Comparison of ENCODE assay signal across 1 cellular context in genomic region chr12:19167708-19168107, GRCh38.
TF ChIP-seq lines count a peak whose summit lies in the region.

No MANE protein-coding gene starts in this region.

TF ChIP-seq in K562, 482 proteins besides CTCF, POLR2A, EP300 and RAD21:
- no peak for TF ChIP-seq SRSF9 (IDR thresholded peaks at IDR 0.05; ENCODE audit: borderline replicate concordance, low read depth, low read length)
- TF ChIP-seq, protein P1, sequence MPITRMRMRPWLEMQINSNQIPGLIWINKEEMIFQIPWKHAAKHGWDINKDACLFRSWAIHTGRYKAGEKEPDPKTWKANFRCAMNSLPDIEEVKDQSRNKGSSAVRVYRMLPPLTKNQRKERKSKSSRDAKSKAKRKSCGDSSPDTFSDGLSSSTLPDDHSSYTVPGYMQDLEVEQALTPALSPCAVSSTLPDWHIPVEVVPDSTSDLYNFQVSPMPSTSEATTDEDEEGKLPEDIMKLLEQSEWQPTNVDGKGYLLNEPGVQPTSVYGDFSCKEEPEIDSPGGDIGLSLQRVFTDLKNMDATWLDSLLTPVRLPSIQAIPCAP (CRISPR knock-in tag; IDR thresholded peaks at IDR 0.05; ENCODE audit: borderline replicate concordance): no peak
- TF ChIP-seq MAZ (CRISPR knock-in tag; conservative IDR thresholded peaks at IDR 0.05 in 1 of 2, IDR thresholded peaks at IDR 0.05 in 1 of 2): no peak
- no peak for TF ChIP-seq SOX6 (IDR thresholded peaks at IDR 0.05)
- no peak for TF ChIP-seq FOXK2 (conservative IDR thresholded peaks at IDR 0.05 in 1 of 2, IDR thresholded peaks at IDR 0.05 in 1 of 2; ENCODE audit: low read depth in 2 of 2)
- no peak for TF ChIP-seq HSF4 (CRISPR knock-in tag; IDR thresholded peaks at IDR 0.05; ENCODE audit: borderline replicate concordance)
